9 cellular contexts compared by ENCODE assay signal in the genomic region with DNA sequence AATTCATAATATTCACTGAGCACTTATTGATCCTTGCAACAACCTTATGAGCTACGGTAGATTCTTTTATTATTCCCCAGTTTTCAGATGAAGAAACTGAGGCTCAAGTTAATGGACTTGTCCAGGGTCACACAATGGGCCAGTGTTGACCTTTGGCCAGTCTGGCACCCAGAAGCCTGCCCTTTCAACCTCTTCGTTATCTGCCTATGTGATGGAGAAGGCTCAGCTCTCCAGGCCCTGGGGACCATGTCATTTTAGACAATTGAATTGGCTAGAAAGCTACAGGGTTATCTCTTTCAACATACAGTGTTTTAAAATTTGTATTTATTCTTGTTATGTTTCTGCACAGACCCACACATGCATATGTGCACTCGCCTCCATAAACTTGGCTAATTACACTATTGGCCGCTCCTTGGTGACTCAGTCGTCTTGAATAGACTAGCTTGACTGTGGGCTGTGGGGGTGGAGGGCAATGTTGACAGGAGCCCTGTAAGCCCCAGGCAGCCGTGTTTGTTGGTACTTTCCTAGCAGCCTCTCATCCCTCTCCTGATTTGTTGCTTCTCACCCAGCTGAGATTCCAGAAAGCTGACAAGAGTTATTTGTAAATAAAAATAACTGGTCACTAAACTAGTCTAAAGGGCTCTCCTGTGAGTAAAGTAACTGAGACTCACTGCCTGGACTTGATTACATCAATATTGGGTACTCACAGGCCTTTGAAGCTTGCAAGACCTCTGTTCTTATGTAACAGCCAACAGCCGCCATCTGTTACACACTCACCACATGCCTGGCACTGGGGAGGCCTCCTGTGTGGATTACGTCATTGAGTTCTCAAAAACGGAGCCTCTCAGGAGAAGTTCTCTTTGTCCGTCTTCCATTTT.
DNase-seq lines count a peak whose midpoint lies in the region; ATAC-seq and TF ChIP-seq lines count a peak whose summit lies in the region.
"Had no signal": no experiment of that assay in that cellular context is flagged by ENCODE, and none has a peak within 500 bp of the region (broad histone marks: within the 10 kb centered on the region; RNA-seq: fewer than 3 reads in every experiment).

No MANE protein-coding gene starts in this region.

- H3K4me3 Mint-ChIP-seq in nephron, result no peak overlapping the region
- H3K4me3 Mint-ChIP-seq: T-helper 1 cell treated with Interleukin-12 subunit alpha and Interleukin-12 subunit beta and Interleukin-4 antibody, amounts not matched to agents 30 μg/mL and 1 μg/mL, for 36 hours had no signal

- ATAC-seq in HG03025 (IDR thresholded peaks at IDR 0.05; ENCODE audit: low FRiP score, unreplicated experiment), result no peak

- peaks cover 5% of the 10 kb centered on the region for H3K27me3 Mint-ChIP-seq in nephron (ENCODE audit: low read depth)

- peak overlapping the region in 2 of 3 experiments; percentile 20 to 43 for H3K27ac Mint-ChIP-seq in nephron
- H3K27ac Mint-ChIP-seq: T-helper 1 cell treated with Interleukin-12 subunit alpha and Interleukin-12 subunit beta and Interleukin-4 antibody, amounts not matched to agents 30 μg/mL and 1 μg/mL, for 36 hours had no signal

- DNase-seq in C1 segment of cervical spinal cord (lab: John Stamatoyannopoulos, UW) (peak in 10 of 14 donors; percentile 22 to 97 (median 52)), NOMO-1 (lab: John Stamatoyannopoulos, UW; ENCODE audit: unreplicated experiment in 2 of 2) (peak; percentile 89 to 95), epithelial cell of prostate (ENCODE audit: low read depth, low spot score) (peak; percentile 79), GM19240 (ENCODE audit: insufficient read length, low spot score) (no peak), activated gamma-delta T cell treated with Interleukin-2 at 50 U/mL for 16 hours (no peak), GM10266 (ENCODE audit: extremely low spot score) (no peak)

- H3K36me3 Mint-ChIP-seq in nephron (ENCODE audit: low read depth), result no peaks in the 10 kb centered on the region

- no peaks in the 10 kb centered on the region for H3K9me3 Mint-ChIP-seq in nephron
- H3K9me3 Mint-ChIP-seq: T-helper 1 cell treated with Interleukin-12 subunit alpha and Interleukin-12 subunit beta and Interleukin-4 antibody, amounts not matched to agents 30 μg/mL and 1 μg/mL, for 36 hours had no signal

- H3K27ac ChIP-seq in epithelial cell of prostate, result peak overlapping the region; percentile 39

- TF ChIP-seq CTCF in nephron (IDR thresholded peaks at IDR 0.05; ENCODE audit: unreplicated experiment in 3 of 3) (no peak), GM10266 (IDR thresholded peaks at IDR 0.05; ENCODE audit: control insufficient read depth, insufficient read depth, low read depth, missing control alignments) (no peak)

- H3K4me1 Mint-ChIP-seq in nephron, result peaks cover 60% of the 10 kb centered on the region

Comparison
In these comparisons a context has a peak if more than half of its experiments do, and no peak if none do; other contexts are left out.
1. DNase-seq: peak in C1 segment of cervical spinal cord (10 of 14), NOMO-1 (2 of 2) and epithelial cell of prostate (single experiment); none in GM19240 (single experiment), activated gamma-delta T cell treated with Interleukin-2 at 50 U/mL for 16 hours (single experiment) and GM10266 (single experiment).